In the genomic region with DNA sequence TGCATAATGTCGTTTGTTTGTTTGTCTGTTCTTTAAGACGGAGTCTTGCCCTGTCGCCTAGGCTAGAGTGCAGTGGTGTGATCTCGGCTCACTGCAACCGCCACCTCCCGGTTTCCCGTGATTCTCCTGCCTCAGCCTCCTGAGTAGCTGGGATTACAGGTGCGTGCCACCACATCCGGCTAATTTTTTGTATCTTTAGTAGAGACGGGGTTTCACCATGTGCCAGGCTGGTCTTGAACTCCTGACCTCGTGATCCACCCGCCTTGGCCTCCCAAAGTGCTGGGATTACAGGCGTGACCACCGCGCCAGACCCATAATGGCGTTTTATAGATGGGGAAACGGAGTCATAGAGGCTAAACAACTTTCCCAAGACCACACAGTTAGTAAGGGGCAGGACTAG, we compare ENCODE assay signal across 8 cellular contexts. TPM values are rescaled to one million over a fixed set of nuclear protein-coding genes. Genes with fewer than 3 reads are reported as not detected.
A peak's percentile ranks its signal among the peaks of the same experiment; 100 is the strongest.
DNase-seq lines count a peak whose midpoint lies in the region; ATAC-seq, FAIRE-seq and TF ChIP-seq lines count a peak whose summit lies in the region.
"Not testable (repeated sequence)": the region's sequence is repeated elsewhere in the genome, so short reads cannot be mapped to it uniquely, and the experiment has no call there.

No MANE protein-coding gene starts in this region.

- H3K36me3 Mint-ChIP-seq in T-cell; endothelial cell (ENCODE audit: low read depth, unreplicated experiment): not testable (repeated sequence)
- peaks cover 16% of the 10 kb centered on the region for H3K36me3 Mint-ChIP-seq in activated naive CD8-positive, alpha-beta T cell treated with anti-CD3 and anti-CD28 coated beads, Interleukin-2, amount 10 ng/mL, durations not matched to agents 7 days and 5 days

- H3K4me1 ChIP-seq in BE2C; HUES6 (ENCODE audit: control insufficient read depth, insufficient read depth, low read length); kidney (ENCODE audit: control insufficient read depth in 1 of 2, insufficient read depth in 1 of 2, low read depth in 1 of 2, low read length in 2 of 2): not testable (repeated sequence)
- H3K4me1 ChIP-seq in neuron (ENCODE audit: insufficient read depth, low read length) (peaks cover 14% of the 10 kb centered on the region), stomach smooth muscle (ENCODE audit: control insufficient read depth, insufficient read depth, low read length) (peaks cover 30% of the 10 kb centered on the region)

- not testable (repeated sequence) for H3K36me3 ChIP-seq in BE2C; HUES6 (ENCODE audit: control insufficient read depth, insufficient read depth, low read length); kidney (ENCODE audit: control insufficient read depth in 1 of 2, insufficient read depth in 2 of 2, low read length in 2 of 2); neuron (ENCODE audit: insufficient read depth, low read length); stomach smooth muscle (ENCODE audit: control insufficient read depth in 2 of 2, insufficient read depth in 2 of 2, low read length in 2 of 2)

- H2AFZ ChIP-seq in neuron (ENCODE audit: low read depth, low read length) = peak overlapping the region; percentile 80

- POLR2A ChIA-PET in T-cell (lab: Charles Lee) = not testable (repeated sequence)
- POLR2A ChIA-PET in activated naive CD8-positive, alpha-beta T cell treated with anti-CD3 and anti-CD28 coated beads, Interleukin-2, amount 10 ng/mL, durations not matched to agents 7 days and 5 days (lab: Charles Lee) = interaction anchor here (0.6 to 1.6 kb wide), 2 partner anchors 10 to 12 kb away, joined by 3 to 5 read pairs; no protein-coding TSS in a partner anchor

- peak overlapping the region; percentile 85 to 92 for H3K27ac Mint-ChIP-seq in T-cell
- H3K27ac Mint-ChIP-seq in activated naive CD8-positive, alpha-beta T cell treated with anti-CD3 and anti-CD28 coated beads, Interleukin-2, amount 10 ng/mL, durations not matched to agents 7 days and 5 days = peak overlapping the region; percentile 82
- not testable (repeated sequence) for H3K27ac Mint-ChIP-seq in endothelial cell (ENCODE audit: unreplicated experiment)

- CTCF ChIA-PET in T-cell (lab: Charles Lee) = not testable (repeated sequence)

- H3K4me1 Mint-ChIP-seq in T-cell = peaks cover 35 to 41% (median 36%) of the 10 kb centered on the region in 3 donors
- H3K4me1 Mint-ChIP-seq in activated naive CD8-positive, alpha-beta T cell treated with anti-CD3 and anti-CD28 coated beads, Interleukin-2, amount 10 ng/mL, durations not matched to agents 7 days and 5 days = peaks cover 30% of the 10 kb centered on the region
- not testable (repeated sequence) for H3K4me1 Mint-ChIP-seq in endothelial cell (ENCODE audit: unreplicated experiment)

- not testable (repeated sequence) for H3K27me3 Mint-ChIP-seq in T-cell; activated naive CD8-positive, alpha-beta T cell treated with anti-CD3 and anti-CD28 coated beads, Interleukin-2, amount 10 ng/mL, durations not matched to agents 7 days and 5 days; endothelial cell (ENCODE audit: unreplicated experiment)

- DNase-seq in BE2C; T-cell; activated naive CD8-positive, alpha-beta T cell treated with anti-CD3 and anti-CD28 coated beads, Interleukin-2, amount 10 ng/mL, durations not matched to agents 7 days and 5 days; endothelial cell (ENCODE audit: low spot score); kidney: not testable (repeated sequence)

- H3K9ac ChIP-seq in HUES6 (ENCODE audit: low read length) = not testable (repeated sequence)
- peak overlapping the region in 1 of 2 donors; percentile 12 for H3K9ac ChIP-seq in kidney (ENCODE audit: low read length in 2 of 2)
- peak overlapping the region in 1 of 2 donors; percentile 55 for H3K9ac ChIP-seq in stomach smooth muscle (ENCODE audit: low read length in 2 of 2)

- intact Hi-C loops in kidney (cut with DNase I) = not testable (repeated sequence)

- not testable (repeated sequence) for ATAC-seq in T-cell (replicated peaks in 1 of 4); activated naive CD8-positive, alpha-beta T cell treated with anti-CD3 and anti-CD28 coated beads, Interleukin-2, amount 10 ng/mL, durations not matched to agents 7 days and 5 days (ENCODE audit: low read depth)

- peak overlapping the region; percentile 83 to 99 (median 99) for H3K4me3 Mint-ChIP-seq in T-cell
- H3K4me3 Mint-ChIP-seq in activated naive CD8-positive, alpha-beta T cell treated with anti-CD3 and anti-CD28 coated beads, Interleukin-2, amount 10 ng/mL, durations not matched to agents 7 days and 5 days = peak overlapping the region; percentile 85
- H3K4me3 Mint-ChIP-seq in endothelial cell (ENCODE audit: unreplicated experiment) = peak overlapping the region; percentile 86

- H3K4me3 ChIP-seq in BE2C (ENCODE audit: low read depth, low read length) = peak overlapping the region; percentile 54
- peak overlapping the region; percentile 56 for H3K4me3 ChIP-seq in HUES6 (ENCODE audit: low read depth, low read length)
- peak overlapping the region; percentile 64 to 87 for H3K4me3 ChIP-seq in kidney (ENCODE audit: low read length in 2 of 2)
- peak overlapping the region; percentile 88 for H3K4me3 ChIP-seq in neuron (ENCODE audit: low read length)
- peak overlapping the region; percentile 18 to 97 for H3K4me3 ChIP-seq in stomach smooth muscle (ENCODE audit: low read length in 2 of 2)

- not testable (repeated sequence) for H3K27ac ChIP-seq in HUES6 (ENCODE audit: low read depth, low read length)
- H3K27ac ChIP-seq in kidney (ENCODE audit: low read depth in 2 of 2, low read length in 2 of 2) (peak overlapping the region in 1 of 2 donors; percentile 47), stomach smooth muscle (ENCODE audit: low read length) (peak overlapping the region; percentile 38)

- not testable (repeated sequence) for TF ChIP-seq CTCF in BE2C (IDR thresholded peaks at IDR 0.05; ENCODE audit: low read depth, low read length); endothelial cell (IDR thresholded peaks at IDR 0.05; ENCODE audit: unreplicated experiment); kidney (IDR thresholded peaks at IDR 0.05; ENCODE audit: borderline replicate concordance, extremely low read depth, insufficient read depth)

- H3K27me3 ChIP-seq in BE2C; HUES6 (ENCODE audit: control insufficient read depth, insufficient read depth, low read length); neuron (ENCODE audit: insufficient read depth, low read length); stomach smooth muscle (ENCODE audit: control insufficient read depth in 1 of 2, insufficient read depth in 2 of 2, low read length in 2 of 2): not testable (repeated sequence)

- not testable (repeated sequence) for FAIRE-seq in kidney (lab: Jason Lieb, UNC)

- not testable (repeated sequence) for H3K9me3 ChIP-seq in BE2C; HUES6 (ENCODE audit: control insufficient read depth, insufficient read depth, low read depth, low read length); kidney (ENCODE audit: control insufficient read depth in 1 of 2, low read length in 2 of 2); neuron (ENCODE audit: low read length); stomach smooth muscle (ENCODE audit: control insufficient read depth in 2 of 2, low read length in 2 of 2)

- not testable (repeated sequence) for H3K9me3 Mint-ChIP-seq in T-cell; activated naive CD8-positive, alpha-beta T cell treated with anti-CD3 and anti-CD28 coated beads, Interleukin-2, amount 10 ng/mL, durations not matched to agents 7 days and 5 days; endothelial cell (ENCODE audit: unreplicated experiment)

RNA-seq across cellular contexts. Expression of a gene that starts 0.7 kb away (rescaled TPM):
- polyA plus RNA-seq in BE2C (2012; ENCODE audit: insufficient read depth, insufficient read length, low read depth) = 11.3 TPM
- total RNA-seq in T-cell (100 to 1,000 TPM in 4 of 5 donors, 10 to 100 TPM in 1; 90.8 to 110 (median 103) TPM), endothelial cell (ENCODE audit: unreplicated experiment) (24.1 TPM), kidney (31.7 TPM)
- 100 to 1,000 TPM; 139 to 141 TPM for total RNA-seq in activated naive CD8-positive, alpha-beta T cell treated with anti-CD3 and anti-CD28 coated beads, Interleukin-2, amount 10 ng/mL, durations not matched to agents 7 days and 5 days
- polyA plus RNA-seq in kidney (ENCODE audit: insufficient read depth, low read depth, low replicate concordance) = 4.6 TPM

RNA-seq across cellular contexts. Expression of a gene that starts 6.4 kb away (rescaled TPM):
- polyA plus RNA-seq in BE2C (2012; ENCODE audit: insufficient read depth, insufficient read length, low read depth) = 34.9 TPM
- total RNA-seq in T-cell (100 to 1,000 TPM; 151 to 180 (median 177) TPM), endothelial cell (ENCODE audit: unreplicated experiment) (55.2 TPM), kidney (80.7 TPM)
- 100 to 1,000 TPM; 111 to 114 TPM for total RNA-seq in activated naive CD8-positive, alpha-beta T cell treated with anti-CD3 and anti-CD28 coated beads, Interleukin-2, amount 10 ng/mL, durations not matched to agents 7 days and 5 days
- 17.5 TPM for polyA plus RNA-seq in kidney (ENCODE audit: insufficient read depth, low read depth, low replicate concordance)
